In genomic region chr2:10064932-10065682, GRCh38 we compare ENCODE assay signal across 16 cellular contexts. TPM values are rescaled to one million over a fixed set of nuclear protein-coding genes. Genes with fewer than 3 reads are reported as not detected.
DNase-seq lines count a peak whose midpoint lies in the region; ATAC-seq and TF ChIP-seq lines count a peak whose summit lies in the region.
"Had no signal": no experiment of that assay in that cellular context is flagged by ENCODE, and none has a peak within 500 bp of the region (broad histone marks: within the 10 kb centered on the region; RNA-seq: fewer than 3 reads in every experiment).

No MANE protein-coding gene starts in this region.

- H3K9me3 Mint-ChIP-seq in naive thymus-derived CD4-positive, alpha-beta T cell, result peaks cover 0 to 7% (median 3%) of the 10 kb centered on the region in 11 donors

- POLR2A ChIA-PET in naive thymus-derived CD4-positive, alpha-beta T cell (lab: Charles Lee), result interaction anchor here (0.5 kb wide), 1 partner anchor 35 kb away, joined by 3 read pairs; no protein-coding TSS in a partner anchor

- CTCF ChIA-PET in naive thymus-derived CD4-positive, alpha-beta T cell (lab: Charles Lee), result interaction anchor here (1.4 to 1.9 kb wide), 2 partner anchors 8 to 81 kb away, joined by 3 to 4 read pairs; no protein-coding TSS in a partner anchor

- WGBS in tibial nerve, 2 donors, result 79 to 88% methylated on average over 15 to 17 of the region's 17 CpGs

- peak; percentile 45 for ATAC-seq in naive thymus-derived CD4-positive, alpha-beta T cell
- ATAC-seq in HG03159 (IDR thresholded peaks at IDR 0.05; ENCODE audit: unreplicated experiment) (no peak), esophagus mucosa (no peak)
- ATAC-seq: SK-N-SH treated with all-trans-retinoic acid at 6 μM for 48 hours had no signal

- intact Hi-C loops in naive thymus-derived CD4-positive, alpha-beta T cell (cut with micrococcal nuclease), result no loop called here

- peak overlapping the region; percentile 42 for H3K27ac ChIP-seq in HUES48 (ENCODE audit: low read depth, low read length)
- no peak overlapping the region for H3K27ac ChIP-seq in naive thymus-derived CD4-positive, alpha-beta T cell (ENCODE audit: low read depth, low read length)
- no peak overlapping the region for H3K27ac ChIP-seq in tibial nerve
- H3K27ac ChIP-seq in coronary artery, result no peak overlapping the region
- H3K27ac ChIP-seq: C4-2B, KMS-11 had no signal

- TF ChIP-seq POLR2A in tibial nerve (IDR thresholded peaks at IDR 0.05), result no peak

- peaks cover 0 to 5% (median 0%) of the 10 kb centered on the region in 7 donors for H3K4me1 Mint-ChIP-seq in naive thymus-derived CD4-positive, alpha-beta T cell

- H3K27me3 ChIP-seq in HUES48 (ENCODE audit: control insufficient read depth, insufficient read depth, low read length), result no peaks in the 10 kb centered on the region
- no peaks in the 10 kb centered on the region for H3K27me3 ChIP-seq in naive thymus-derived CD4-positive, alpha-beta T cell (ENCODE audit: control insufficient read depth in 2 of 2, insufficient read depth in 2 of 2, low read length in 2 of 2)
- no peaks in the 10 kb centered on the region for H3K27me3 ChIP-seq in tibial nerve

- peak overlapping the region in 1 of 10 donors; percentile 28 for H3K4me3 Mint-ChIP-seq in naive thymus-derived CD4-positive, alpha-beta T cell
- H3K4me3 Mint-ChIP-seq: HFFc6 had no signal

- DNase-seq in SKM-1 treated with dmso at 0.1 percent for 144 hours (lab: John Stamatoyannopoulos, UW; ENCODE audit: unreplicated experiment) (peak; percentile 87), tibial nerve (ENCODE audit: low spot score in 2 of 2) (no peak), coronary artery (ENCODE audit: low spot score) (no peak)
- DNase-seq in naive thymus-derived CD4-positive, alpha-beta T cell, result no peak
- DNase-seq: ACHN; HFFc6; NCI-H1092; NCI-H748 treated with DMSO at 0.1 percent for 48 hours; NK-92 treated with Interleukin-12 subunit alpha and Interleukin-12 subunit beta, amount 100 ng/mL, for 24 hours; SIG-M5 had no signal

- H3K9me3 ChIP-seq in HUES48 (ENCODE audit: control insufficient read depth, insufficient read depth, low read length), result no peaks in the 10 kb centered on the region
- H3K9me3 ChIP-seq in naive thymus-derived CD4-positive, alpha-beta T cell (ENCODE audit: control insufficient read depth in 2 of 3, low read length in 3 of 3), result no peaks in the 10 kb centered on the region
- no peaks in the 10 kb centered on the region for H3K9me3 ChIP-seq in tibial nerve

- no peak for TF ChIP-seq EP300 in tibial nerve (IDR thresholded peaks at IDR 0.05)

- no peak overlapping the region for H3K9ac ChIP-seq in HUES48 (ENCODE audit: low read depth, low read length)
- H3K9ac ChIP-seq: KMS-11 had no signal

- peaks cover 0 to 4% (median 0%) of the 10 kb centered on the region in 5 donors for H3K27me3 Mint-ChIP-seq in naive thymus-derived CD4-positive, alpha-beta T cell

- H3K4me3 ChIP-seq in HUES48 (ENCODE audit: low read depth, low read length) (no peak overlapping the region), tibial nerve (no peak overlapping the region), coronary artery (no peak overlapping the region)
- H3K4me3 ChIP-seq in naive thymus-derived CD4-positive, alpha-beta T cell (ENCODE audit: low read length), result no peak overlapping the region

- peaks cover 8% of the 10 kb centered on the region; the same call in 1 of the 2 replicates for H3K4me1 ChIP-seq in HUES48 (ENCODE audit: control insufficient read depth, insufficient read depth, low read length)
- H3K4me1 ChIP-seq in naive thymus-derived CD4-positive, alpha-beta T cell (ENCODE audit: control insufficient read depth in 2 of 2, insufficient read depth in 2 of 2, low read length in 2 of 2), result no peaks in the 10 kb centered on the region
- H3K4me1 ChIP-seq in tibial nerve, result no peaks in the 10 kb centered on the region

- no peaks in the 10 kb centered on the region for H3K36me3 ChIP-seq in HUES48 (ENCODE audit: control insufficient read depth, insufficient read depth, low read length)
- no peaks in the 10 kb centered on the region for H3K36me3 ChIP-seq in naive thymus-derived CD4-positive, alpha-beta T cell (ENCODE audit: control insufficient read depth in 2 of 3, insufficient read depth in 3 of 3, low read length in 3 of 3)
- H3K36me3 ChIP-seq in tibial nerve, result peaks cover 0 to 8% (median 0%) of the 10 kb centered on the region in 3 donors

- no peak overlapping the region for H3K27ac Mint-ChIP-seq in naive thymus-derived CD4-positive, alpha-beta T cell
- H3K27ac Mint-ChIP-seq: HFFc6 had no signal

- peaks cover 0 to 5% (median 0%) of the 10 kb centered on the region in 5 donors for H3K36me3 Mint-ChIP-seq in naive thymus-derived CD4-positive, alpha-beta T cell

- no peak for TF ChIP-seq CTCF in tibial nerve (IDR thresholded peaks at IDR 0.05)
- TF ChIP-seq CTCF in coronary artery (IDR thresholded peaks at IDR 0.05), result no peak

RNA-seq across cellular contexts. Expression of gene CYS1, which starts 15.1 kb away (rescaled TPM):
- total RNA-seq in naive thymus-derived CD4-positive, alpha-beta T cell, result 1 to 10 TPM in 1 of 5 experiments, not detected in 4; 1.3 TPM
- not detected for polyA plus RNA-seq in naive thymus-derived CD4-positive, alpha-beta T cell
- total RNA-seq in tibial nerve, result 10 to 100 TPM in 3 of 4 donors, 1 to 10 TPM in 1; 2.7 to 17.5 (median 10.9) TPM
- 0.52 TPM for total RNA-seq in esophagus mucosa

RNA-seq across cellular contexts. Expression of gene KLF11, which starts 21.8 kb away (rescaled TPM):
- total RNA-seq in naive thymus-derived CD4-positive, alpha-beta T cell, result 10 to 100 TPM in 2 of 5 experiments, 1 to 10 TPM in 3; 2.7 to 48.6 (median 6.8) TPM
- 1 to 10 TPM; 1.3 to 1.7 TPM for polyA plus RNA-seq in naive thymus-derived CD4-positive, alpha-beta T cell
- total RNA-seq in tibial nerve (10 to 100 TPM; 17.1 to 23.7 (median 20.9) TPM), esophagus mucosa (6.1 TPM)

RNA-seq across cellular contexts. Expression of gene RRM2, which starts 57.4 kb away (rescaled TPM):
- 100 to 1,000 TPM in 1 of 5 experiments, 1 to 10 TPM in 1, under 1 TPM in 3; 0.13 to 330 (median 0.51) TPM for total RNA-seq in naive thymus-derived CD4-positive, alpha-beta T cell
- not detected for polyA plus RNA-seq in naive thymus-derived CD4-positive, alpha-beta T cell
- total RNA-seq in tibial nerve (under 1 TPM in 2 of 4 donors, not detected in 2; 0.59 to 0.60 TPM), esophagus mucosa (66.4 TPM)
